In the genomic region with DNA sequence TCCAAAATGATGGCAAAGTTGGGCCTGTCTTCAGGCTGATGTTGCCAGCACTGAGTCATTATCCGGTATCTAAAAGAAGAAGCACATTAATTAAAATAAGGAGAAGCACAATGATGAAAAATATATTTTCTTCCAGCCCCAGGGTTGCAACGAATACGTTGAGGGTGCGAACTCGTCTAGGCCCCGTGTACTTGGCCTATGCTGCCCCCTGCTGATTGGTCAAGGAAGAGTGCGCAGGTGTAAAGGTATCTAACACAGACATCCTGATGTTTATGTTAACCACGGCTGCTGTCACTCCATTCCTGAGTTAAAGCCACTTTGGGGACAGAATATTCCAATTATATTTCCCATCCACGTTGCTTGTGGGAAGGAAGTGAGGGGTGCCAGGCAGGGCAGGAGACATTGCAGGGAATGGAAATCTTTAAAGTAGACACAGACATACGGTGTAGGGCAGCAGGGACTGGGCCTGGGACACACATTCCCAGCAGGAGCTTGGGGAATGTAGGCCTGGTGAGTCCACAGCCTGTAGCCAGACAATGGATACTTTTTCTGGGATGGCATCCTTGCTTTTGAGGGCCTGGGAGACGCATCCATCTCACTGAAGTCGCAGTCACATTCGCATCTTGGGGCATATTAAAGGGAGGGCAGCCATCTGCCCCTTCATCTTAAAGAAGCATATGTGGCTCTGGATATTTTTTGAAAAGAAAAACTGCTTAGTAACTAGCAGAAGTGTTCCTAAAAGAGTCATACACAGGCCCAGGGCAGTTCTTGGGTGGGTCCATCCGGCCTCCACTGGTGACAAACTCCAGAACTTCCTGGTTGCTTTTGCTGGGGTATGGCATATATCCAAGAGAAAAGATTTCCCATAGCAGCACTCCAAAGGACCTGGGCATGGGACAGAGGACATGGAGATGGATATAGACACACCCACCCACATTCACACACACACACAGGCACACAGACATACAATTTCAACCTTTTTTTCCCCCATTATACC, we compare ENCODE assay signal across 8 cellular contexts.
DNase-seq lines count a peak whose midpoint lies in the region; ATAC-seq and TF ChIP-seq lines count a peak whose summit lies in the region.

No MANE protein-coding gene starts in this region.

- no peak overlapping the region for H3K4me3 ChIP-seq in dorsolateral prefrontal cortex

- intact Hi-C loops in dorsolateral prefrontal cortex (cut with DNase I), result loop anchor here (1.0 to 5.0 kb wide), 4 partner anchors 85 to 239 kb away; no protein-coding TSS in a partner anchor

- peak; percentile 55 for ATAC-seq in HG03045 (IDR thresholded peaks at IDR 0.05; ENCODE audit: unreplicated experiment)
- no peak for ATAC-seq in GM21447 (IDR thresholded peaks at IDR 0.05; ENCODE audit: unreplicated experiment)

- peak; percentile 51 to 97 (median 86) for TF ChIP-seq CTCF in dorsolateral prefrontal cortex (IDR thresholded peaks at IDR 0.05 in 54 of 56, conservative IDR thresholded peaks at IDR 0.05 in 2 of 56; ENCODE audit: low read depth in 1 of 56, partially characterized antibody in 56 of 56)

- no peaks in the 10 kb centered on the region for H3K27me3 ChIP-seq in dorsolateral prefrontal cortex

- peak; percentile 34 for DNase-seq in DMS114 treated with DMSO at 0.1 percent for 48 hours (lab: John Stamatoyannopoulos, UW; ENCODE audit: unreplicated experiment)
- peak; percentile 36 for DNase-seq in NCI-H524 treated with DMSO at 0.1 percent for 48 hours (lab: John Stamatoyannopoulos, UW)
- peak; percentile 58 to 74 for DNase-seq in activated CD4-positive, alpha-beta T cell treated with anti-CD3 and anti-CD28 coated beads, Interleukin-2, amount 50 U/mL, for 24 hours (ENCODE audit: low read depth in 1 of 2, low spot score in 1 of 2)
- peak; percentile 30 to 80 (median 72) for DNase-seq in dorsolateral prefrontal cortex
- DNase-seq in medulla oblongata (ENCODE audit: extremely low spot score), result peak; percentile 81
- DNase-seq in stimulated activated CD8-positive, alpha-beta memory T cell treated with anti-CD3 and anti-CD28 coated beads, Interleukin-2, amount 100 ng/mL, for 1 hour (ENCODE audit: low read depth in 2 of 2), result peak; percentile 50

- H3K27ac ChIP-seq in dorsolateral prefrontal cortex, result no peak overlapping the region
